Comparison of ENCODE assay signal across 8 cellular contexts in genomic region chr5:62460578-62460983, GRCh38. TPM values are rescaled to one million over a fixed set of nuclear protein-coding genes. Genes with fewer than 3 reads are reported as not detected.
DNase-seq lines count a peak whose midpoint lies in the region; ATAC-seq, FAIRE-seq and TF ChIP-seq lines count a peak whose summit lies in the region.

No MANE protein-coding gene starts in this region.

- ATAC-seq in GM18907 (IDR thresholded peaks at IDR 0.05; ENCODE audit: unreplicated experiment), result peak; percentile 86
- peak; percentile 73 for ATAC-seq in HG03060 (IDR thresholded peaks at IDR 0.05; ENCODE audit: low read depth, unreplicated experiment)

- peak; percentile 80 to 84 for TF ChIP-seq RAD21 in liver (IDR thresholded peaks at IDR 0.05)

- H3K4me3 ChIP-seq in cardiac fibroblast (replicated peaks in 1 of 2; ENCODE audit: low read depth in 2 of 2, low read length in 2 of 2) (no peak overlapping the region), liver (ENCODE audit: low read depth in 1 of 3, low read length in 3 of 3) (no peak overlapping the region)

- TF ChIP-seq CTCF in D721Med (IDR thresholded peaks at IDR 0.05; ENCODE audit: insufficient read depth, missing control alignments), result peak; percentile 80
- TF ChIP-seq CTCF in cardiac fibroblast (IDR thresholded peaks at IDR 0.05; ENCODE audit: low read depth, low read length), result peak; percentile 71
- TF ChIP-seq CTCF in liver (IDR thresholded peaks at IDR 0.05; ENCODE audit: low read depth, low read length, missing input control), result peak; percentile 65

- peak; percentile 77 for FAIRE-seq in D721Med (lab: Jason Lieb, UNC)

- peaks cover 0 to under 1% (median 0%) of the 10 kb centered on the region in 4 donors for H3K36me3 ChIP-seq in liver (ENCODE audit: control insufficient read depth in 4 of 4, insufficient read depth in 3 of 4, low read depth in 1 of 4, low read length in 3 of 4)

- DNase-seq in D721Med (ENCODE audit: insufficient read length, low spot score), result no peak
- peak; percentile 28 for DNase-seq in NCI-H345 (lab: John Stamatoyannopoulos, UW)
- DNase-seq in cardiac fibroblast (ENCODE audit: low read depth in 2 of 2), result peak; percentile 73 to 79
- DNase-seq in stimulated activated CD4-positive, alpha-beta T cell treated with anti-CD3 and anti-CD28 coated beads, Interleukin-2, amount 100 ng/mL, for 48 hours, result no peak
- DNase-seq in activated CD8-positive, alpha-beta memory T cell treated with anti-CD3 and anti-CD28 coated beads, Interleukin-2, amount 50 U/mL, for 4 hours, result no peak

- H3K27me3 ChIP-seq in liver (ENCODE audit: control insufficient read depth in 4 of 4, insufficient read depth in 4 of 4, low read length in 3 of 4), result no peaks in the 10 kb centered on the region

- no peaks in the 10 kb centered on the region for H3K4me1 ChIP-seq in liver (ENCODE audit: control insufficient read depth in 4 of 4, insufficient read depth in 4 of 4, low read length in 3 of 4)

- no peak overlapping the region for H3K9ac ChIP-seq in liver (ENCODE audit: low read depth in 1 of 2, low read length in 2 of 2)

- no peaks in the 10 kb centered on the region for H3K9me3 ChIP-seq in liver (ENCODE audit: control insufficient read depth in 4 of 4, low read length in 3 of 4)

- no peak overlapping the region for H3K27ac ChIP-seq in liver (ENCODE audit: low read depth in 1 of 2, low read length in 2 of 2)

TF ChIP-seq in liver, 16 proteins besides CTCF, POLR2A, EP300 and RAD21:
- TF ChIP-seq TAF1 (conservative IDR thresholded peaks at IDR 0.05), result no peak
- TF ChIP-seq ATF3 (IDR thresholded peaks at IDR 0.05), result no peak
- no peak for TF ChIP-seq YY1 (IDR thresholded peaks at IDR 0.05)
- TF ChIP-seq, protein P1, sequence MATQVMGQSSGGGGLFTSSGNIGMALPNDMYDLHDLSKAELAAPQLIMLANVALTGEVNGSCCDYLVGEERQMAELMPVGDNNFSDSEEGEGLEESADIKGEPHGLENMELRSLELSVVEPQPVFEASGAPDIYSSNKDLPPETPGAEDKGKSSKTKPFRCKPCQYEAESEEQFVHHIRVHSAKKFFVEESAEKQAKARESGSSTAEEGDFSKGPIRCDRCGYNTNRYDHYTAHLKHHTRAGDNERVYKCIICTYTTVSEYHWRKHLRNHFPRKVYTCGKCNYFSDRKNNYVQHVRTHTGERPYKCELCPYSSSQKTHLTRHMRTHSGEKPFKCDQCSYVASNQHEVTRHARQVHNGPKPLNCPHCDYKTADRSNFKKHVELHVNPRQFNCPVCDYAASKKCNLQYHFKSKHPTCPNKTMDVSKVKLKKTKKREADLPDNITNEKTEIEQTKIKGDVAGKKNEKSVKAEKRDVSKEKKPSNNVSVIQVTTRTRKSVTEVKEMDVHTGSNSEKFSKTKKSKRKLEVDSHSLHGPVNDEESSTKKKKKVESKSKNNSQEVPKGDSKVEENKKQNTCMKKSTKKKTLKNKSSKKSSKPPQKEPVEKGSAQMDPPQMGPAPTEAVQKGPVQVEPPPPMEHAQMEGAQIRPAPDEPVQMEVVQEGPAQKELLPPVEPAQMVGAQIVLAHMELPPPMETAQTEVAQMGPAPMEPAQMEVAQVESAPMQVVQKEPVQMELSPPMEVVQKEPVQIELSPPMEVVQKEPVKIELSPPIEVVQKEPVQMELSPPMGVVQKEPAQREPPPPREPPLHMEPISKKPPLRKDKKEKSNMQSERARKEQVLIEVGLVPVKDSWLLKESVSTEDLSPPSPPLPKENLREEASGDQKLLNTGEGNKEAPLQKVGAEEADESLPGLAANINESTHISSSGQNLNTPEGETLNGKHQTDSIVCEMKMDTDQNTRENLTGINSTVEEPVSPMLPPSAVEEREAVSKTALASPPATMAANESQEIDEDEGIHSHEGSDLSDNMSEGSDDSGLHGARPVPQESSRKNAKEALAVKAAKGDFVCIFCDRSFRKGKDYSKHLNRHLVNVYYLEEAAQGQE (IDR thresholded peaks at IDR 0.05), result no peak
- TF ChIP-seq NR2F2 (IDR thresholded peaks at IDR 0.05), result no peak

RNA-seq across cellular contexts. Expression of gene IPO11, which starts 48.0 kb away (rescaled TPM):
- total RNA-seq in liver, result 10 to 100 TPM; 11.9 to 20.6 TPM
- polyA plus RNA-seq in liver, result 1 to 10 TPM; 4.7 to 6.0 TPM

RNA-seq across cellular contexts. Expression of gene DIMT1, which starts 56.9 kb away (rescaled TPM):
- total RNA-seq in liver, result 10 to 100 TPM in 1 of 2 donors, 1 to 10 TPM in 1; 8.8 to 12.6 TPM
- 10 to 100 TPM in 1 of 2 donors, 1 to 10 TPM in 1; 7.9 to 10.8 TPM for polyA plus RNA-seq in liver

Comparison
In these comparisons a context has a peak if more than half of its experiments do, and no peak if none do; other contexts are left out.
1. DNase-seq: peak in NCI-H345 (single experiment) and cardiac fibroblast (2 of 2); none in D721Med (single experiment), stimulated activated CD4-positive, alpha-beta T cell treated with anti-CD3 and anti-CD28 coated beads, Interleukin-2, amount 100 ng/mL, for 48 hours (0 of 2) and activated CD8-positive, alpha-beta memory T cell treated with anti-CD3 and anti-CD28 coated beads, Interleukin-2, amount 50 U/mL, for 4 hours (single experiment).
2. Peak in every context shown above with its lines, with median percentiles within 50 percentile points of each other: CTCF ChIP-seq.